Comparison of ENCODE assay signal across 12 cellular contexts in the genomic region with DNA sequence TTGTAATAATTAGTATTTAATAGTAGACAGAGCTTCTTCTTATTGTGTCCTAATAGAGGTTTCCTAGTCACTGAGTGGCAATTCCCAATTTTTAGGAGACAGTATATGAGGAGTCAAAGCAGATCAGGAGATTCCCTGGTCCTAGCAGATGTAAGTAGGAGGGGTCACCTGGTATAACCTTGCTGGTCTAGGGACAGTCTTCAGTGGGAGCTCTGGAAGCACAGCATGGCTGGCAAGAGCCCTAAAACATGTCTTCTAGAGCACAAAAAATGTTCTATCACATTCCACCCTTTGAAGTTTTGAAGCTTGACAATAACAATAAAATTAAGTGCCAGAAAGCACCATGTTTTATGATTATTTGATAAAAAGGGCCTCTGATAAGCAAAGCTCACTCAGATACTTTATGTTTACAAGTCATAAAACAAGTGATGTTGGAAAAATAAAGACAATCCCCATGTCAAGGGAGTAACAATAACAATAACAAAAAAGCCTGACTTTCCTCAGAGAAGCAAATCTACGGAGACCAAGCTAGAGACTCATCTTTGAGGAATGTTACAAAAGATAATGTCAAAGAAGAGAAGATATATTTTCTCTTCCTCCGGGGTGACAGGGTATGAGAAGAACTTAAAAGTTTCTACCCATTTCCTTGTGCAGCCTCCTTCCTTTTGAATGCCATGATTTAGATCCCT.
A peak's percentile ranks its signal among the peaks of the same experiment; 100 is the strongest.
DNase-seq lines count a peak whose midpoint lies in the region; ATAC-seq, FAIRE-seq and TF ChIP-seq lines count a peak whose summit lies in the region.
"Had no signal": no experiment of that assay in that cellular context is flagged by ENCODE, and none has a peak within 500 bp of the region (broad histone marks: within the 10 kb centered on the region; RNA-seq: fewer than 3 reads in every experiment).

No MANE protein-coding gene starts in this region.

- POLR2A ChIA-PET in endothelial cell of umbilical vein (lab: Charles Lee): no interaction called here

- H3K9me3 Mint-ChIP-seq in immature natural killer cell: peaks cover 0 to 5% (median under 1%) of the 10 kb centered on the region in 6 donors
- H3K9me3 Mint-ChIP-seq: dendritic cell treated with granulocyte-macrophage colony-stimulating factor and Interleukin-4, amounts not matched to agents 40 ng/mL and 50 ng/mL, for 4 days had no signal

- no peaks in the 10 kb centered on the region for H3K36me3 Mint-ChIP-seq in immature natural killer cell

- no peak for FAIRE-seq in endothelial cell of umbilical vein (lab: Jason Lieb, UNC)

- H2AFZ ChIP-seq in OCI-LY1 (ENCODE audit: low read length) (peak overlapping the region; percentile 90), endothelial cell of umbilical vein (ENCODE audit: low read depth, low read length) (peak overlapping the region; percentile 96), osteoblast (ENCODE audit: low read length) (peak overlapping the region; percentile 81)

- no peaks in the 10 kb centered on the region for H3K36me3 ChIP-seq in OCI-LY1 (ENCODE audit: insufficient read depth, low read length)
- no peaks in the 10 kb centered on the region for H3K36me3 ChIP-seq in endothelial cell of umbilical vein (ENCODE audit: control insufficient read depth in 2 of 2, extremely low read depth in 1 of 2, insufficient read depth in 2 of 2, low read length in 2 of 2)
- H3K36me3 ChIP-seq in osteoblast (ENCODE audit: insufficient read depth, low read length): no peaks in the 10 kb centered on the region

- H3K9ac ChIP-seq in OCI-LY1 (ENCODE audit: low read length) (peak overlapping the region; percentile 10; the same call in 1 of the 2 replicates), endothelial cell of umbilical vein (replicated peaks; ENCODE audit: extremely low read depth, insufficient read depth, low read length) (peak overlapping the region; percentile 50)

- H3K4me1 ChIP-seq in OCI-LY1 (ENCODE audit: insufficient read depth, low read length, severe bottlenecking) (peaks cover 36% of the 10 kb centered on the region), endothelial cell of umbilical vein (ENCODE audit: control insufficient read depth, extremely low read depth, insufficient read depth, low read length) (peaks cover 17% of the 10 kb centered on the region), osteoblast (ENCODE audit: insufficient read depth, low read length) (peaks cover 15% of the 10 kb centered on the region)

- no peak for TF ChIP-seq CTCF in OCI-LY1 (IDR thresholded peaks at IDR 0.05; ENCODE audit: low read length)
- no peak for TF ChIP-seq CTCF in endothelial cell of umbilical vein (IDR thresholded peaks at IDR 0.05; ENCODE audit: extremely low read depth in 1 of 2, insufficient read depth in 1 of 2, low read depth in 1 of 2, low read length in 2 of 2)
- no peak for TF ChIP-seq CTCF in osteoblast (IDR thresholded peaks at IDR 0.05; ENCODE audit: extremely low read depth, low read depth, low read length)

- no peaks in the 10 kb centered on the region for H3K27me3 ChIP-seq in OCI-LY1 (ENCODE audit: insufficient read depth, low read length)
- no peaks in the 10 kb centered on the region for H3K27me3 ChIP-seq in endothelial cell of umbilical vein (ENCODE audit: control insufficient read depth in 2 of 2, insufficient read depth in 2 of 2, low read length in 2 of 2)
- no peaks in the 10 kb centered on the region for H3K27me3 ChIP-seq in osteoblast (ENCODE audit: insufficient read depth, low read length)

- H4K20me1 ChIP-seq in OCI-LY1 (ENCODE audit: insufficient read depth, low read length): no peaks in the 10 kb centered on the region
- H4K20me1 ChIP-seq in endothelial cell of umbilical vein (replicated peaks; ENCODE audit: control insufficient read depth, extremely low read depth, insufficient read depth, low read length): no peaks in the 10 kb centered on the region
- H4K20me1 ChIP-seq in osteoblast (ENCODE audit: insufficient read depth, low read length): no peaks in the 10 kb centered on the region

- no TSS peak for BruUV-seq in endothelial cell of umbilical vein (replicated peaks; lab: Mats Ljungman, UMichigan)

- no peaks in the 10 kb centered on the region for H3F3A ChIP-seq in OCI-LY1 (ENCODE audit: insufficient read depth, low read length)

- TF ChIP-seq POLR2A in endothelial cell of umbilical vein (IDR thresholded peaks at IDR 0.05; ENCODE audit: low read depth, low read length): no peak

- DNase-seq in Caki2 (ENCODE audit: low read depth) (peak; percentile 40), endothelial cell of umbilical vein (ENCODE audit: low read depth, low spot score) (peak; percentile 42), osteoblast (ENCODE audit: insufficient read length, low spot score, missing footprints) (peak; percentile 46), immature natural killer cell (no peak)
- DNase-seq: DMS 273 treated with DMSO at 0.1 percent for 48 hours, NCI-H69, occipital lobe had no signal

- H3K79me2 ChIP-seq in OCI-LY1 (ENCODE audit: insufficient read depth, low read length): no peaks in the 10 kb centered on the region
- H3K79me2 ChIP-seq in endothelial cell of umbilical vein (ENCODE audit: control insufficient read depth, insufficient read depth, low read length): no peaks in the 10 kb centered on the region
- no peaks in the 10 kb centered on the region for H3K79me2 ChIP-seq in osteoblast (ENCODE audit: insufficient read depth, low read length)

- CTCF ChIA-PET in endothelial cell of umbilical vein (lab: Charles Lee): interaction anchor here (1.0 to 1.4 kb wide), 3 partner anchors 16 to 594 kb away, joined by 3 to 5 read pairs (median 4); no protein-coding TSS in a partner anchor

- H3K4me3 Mint-ChIP-seq in immature natural killer cell: no peak overlapping the region
- H3K4me3 Mint-ChIP-seq: dendritic cell treated with granulocyte-macrophage colony-stimulating factor and Interleukin-4, amounts not matched to agents 40 ng/mL and 50 ng/mL, for 4 days had no signal

- in situ Hi-C loops in Caki2 (cut with HindIII; ENCODE audit: low pct_unique_long_range_greater_than_20kb, low sequenced_read_pairs): no loop called here

- H3K4me1 Mint-ChIP-seq in immature natural killer cell: peaks cover 10 to 12% of the 10 kb centered on the region in 2 donors

- no peaks in the 10 kb centered on the region for H3K9me3 ChIP-seq in OCI-LY1 (ENCODE audit: low read length)
- no peaks in the 10 kb centered on the region for H3K9me3 ChIP-seq in endothelial cell of umbilical vein (replicated peaks; ENCODE audit: control insufficient read depth, insufficient read depth, low read length)
- H3K9me3 ChIP-seq in osteoblast (ENCODE audit: low read depth, low read length): no peaks in the 10 kb centered on the region

- H3K4me2 ChIP-seq in OCI-LY1 (ENCODE audit: low read length) (peak overlapping the region; percentile 51), endothelial cell of umbilical vein (ENCODE audit: insufficient read depth, low read length) (peak overlapping the region; percentile 80), osteoblast (ENCODE audit: insufficient read depth, low read length) (peak overlapping the region; percentile 9)

- H3K27ac ChIP-seq in OCI-LY1 (ENCODE audit: low read depth, low read length, poor library complexity, severe bottlenecking): peak overlapping the region; percentile 76
- peak overlapping the region; percentile 75 for H3K27ac ChIP-seq in endothelial cell of umbilical vein (ENCODE audit: insufficient read depth, low read depth, low read length)
- H3K27ac ChIP-seq in osteoblast (ENCODE audit: low read depth, low read length): peak overlapping the region; percentile 32

- no peaks in the 10 kb centered on the region for H3K9me2 ChIP-seq in OCI-LY1 (ENCODE audit: low read depth, low read length)

- no peak for ATAC-seq in activated CD4-positive, CD25-positive, alpha-beta regulatory T cell treated with anti-CD3 and anti-CD28 coated beads, Interleukin-2, amount 50 U/mL, for 24 hours
- no peak for ATAC-seq in GM18858 (IDR thresholded peaks at IDR 0.05; ENCODE audit: unreplicated experiment)
- no peak for ATAC-seq in HG03196 (IDR thresholded peaks at IDR 0.05; ENCODE audit: unreplicated experiment)

- dilution Hi-C loops in endothelial cell of umbilical vein (cut with MboI; ENCODE audit: extremely low pct_ligation_motif_present, low sequenced_read_pairs): no loop called here

- intact Hi-C loops in endothelial cell of umbilical vein (cut with micrococcal nuclease): no loop called here

- H3K27ac Mint-ChIP-seq in immature natural killer cell: peak overlapping the region in 2 of 6 donors; percentile 49 to 61
- H3K27ac Mint-ChIP-seq: dendritic cell treated with granulocyte-macrophage colony-stimulating factor and Interleukin-4, amounts not matched to agents 40 ng/mL and 50 ng/mL, for 4 days had no signal

- H3K4me3 ChIP-seq in OCI-LY1 (ENCODE audit: low read depth, low read length, poor library complexity, severe bottlenecking) (peak overlapping the region; percentile 10), endothelial cell of umbilical vein (replicated peaks in 1 of 3; ENCODE audit: insufficient read depth in 1 of 3, low read depth in 1 of 3, low read length in 3 of 3) (no peak overlapping the region), osteoblast (ENCODE audit: insufficient read depth, low read length) (no peak overlapping the region)

- H3K9me1 ChIP-seq in endothelial cell of umbilical vein (replicated peaks; ENCODE audit: control insufficient read depth, extremely low read depth, insufficient read depth, low read length): no peaks in the 10 kb centered on the region

- H3K27me3 Mint-ChIP-seq in immature natural killer cell (ENCODE audit: low read depth in 3 of 3): peaks cover 0 to 2% (median 1%) of the 10 kb centered on the region in 3 donors
- H3K27me3 Mint-ChIP-seq: dendritic cell treated with granulocyte-macrophage colony-stimulating factor and Interleukin-4, amounts not matched to agents 40 ng/mL and 50 ng/mL, for 4 days had no signal

TF ChIP-seq in endothelial cell of umbilical vein, 7 proteins besides CTCF, POLR2A, EP300 and RAD21:
- TF ChIP-seq FOS (IDR thresholded peaks at IDR 0.05; ENCODE audit: borderline replicate concordance, insufficient read depth, low read length) (peak; percentile 51), GATA2 (IDR thresholded peaks at IDR 0.05; ENCODE audit: insufficient read depth, insufficient read length, low read depth, low read length) (peak; percentile 30), EZH2 (IDR thresholded peaks at IDR 0.05; ENCODE audit: borderline replicate concordance, low read depth, low read length, severe bottlenecking) (no peak)
- TF ChIP-seq, protein P1, sequence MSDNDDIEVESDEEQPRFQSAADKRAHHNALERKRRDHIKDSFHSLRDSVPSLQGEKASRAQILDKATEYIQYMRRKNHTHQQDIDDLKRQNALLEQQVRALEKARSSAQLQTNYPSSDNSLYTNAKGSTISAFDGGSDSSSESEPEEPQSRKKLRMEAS (IDR thresholded peaks at IDR 0.05; ENCODE audit: insufficient read depth, insufficient read length): no peak

Comparison
In these comparisons a context has a peak if more than half of its experiments do, and no peak if none do; other contexts are left out.
1. DNase-seq: peak in Caki2 (single experiment), endothelial cell of umbilical vein (single experiment) and osteoblast (single experiment); none in immature natural killer cell (0 of 3).
2. H3K4me2 ChIP-seq: peak in every context shown above with its lines; median percentile 80 in endothelial cell of umbilical vein; 51 in OCI-LY1; 9 in osteoblast.
3. Peak in every context shown above with its lines, with median percentiles within 50 percentile points of each other: H2AFZ ChIP-seq and H3K27ac ChIP-seq.